ENCODE assay signal across 1 cellular context in genomic region chr16:228917-229730, GRCh38.
TF ChIP-seq lines count a peak whose summit lies in the region.

LUC7L (minus strand) TSS chr16:229449; CDS start chr16:229339, 110 bp downstream.

TF ChIP-seq in HepG2, 621 proteins besides CTCF, POLR2A, EP300 and RAD21 (continued from another document and continues in another):
- TF ChIP-seq SOX13 (IDR thresholded peaks at IDR 0.05), result no peak
- TF ChIP-seq SOX13 (CRISPR knock-in tag; conservative IDR thresholded peaks at IDR 0.05 in 1 of 2, IDR thresholded peaks at IDR 0.05 in 1 of 2), result peak in 1 of 2 experiments; percentile 71; a peak in 2 of 4 replicates
- TF ChIP-seq TCF12 (IDR thresholded peaks at IDR 0.05), result no peak
- 0 out of 2 replicates have a peak, but pooled peaks have one; percentile 78 for TF ChIP-seq TCF12 (CRISPR knock-in tag; IDR thresholded peaks at IDR 0.05)
- peak; percentile 95 for TF ChIP-seq GLI4 (CRISPR knock-in tag; IDR thresholded peaks at IDR 0.05; ENCODE audit: borderline replicate concordance)
- TF ChIP-seq AHDC1 (CRISPR knock-in tag; IDR thresholded peaks at IDR 0.05; ENCODE audit: borderline replicate concordance), result peak; percentile 69
- peak; percentile 89; the same call in 1 of the 2 replicates for TF ChIP-seq ZNF136 (CRISPR knock-in tag; IDR thresholded peaks at IDR 0.05; ENCODE audit: low read depth)
- TF ChIP-seq ATF5 (CRISPR knock-in tag; IDR thresholded peaks at IDR 0.05; ENCODE audit: low read depth), result peak; percentile 62; the same call in 1 of the 2 replicates
- 0 out of 2 replicates have a peak, but pooled peaks have one; percentile 61 for TF ChIP-seq ZNF570 (CRISPR knock-in tag; IDR thresholded peaks at IDR 0.05; ENCODE audit: borderline replicate concordance)
- no peak for TF ChIP-seq FOXP1 (IDR thresholded peaks at IDR 0.05)
- no peak for TF ChIP-seq FOXP1 (CRISPR knock-in tag; IDR thresholded peaks at IDR 0.05)
- TF ChIP-seq FOXJ3 (CRISPR knock-in tag; IDR thresholded peaks at IDR 0.05; ENCODE audit: borderline replicate concordance), result peak; percentile 54
- TF ChIP-seq MED1 (CRISPR knock-in tag; IDR thresholded peaks at IDR 0.05), result peak; percentile 78
- peak; percentile 94 for TF ChIP-seq ZNF576 (CRISPR knock-in tag; IDR thresholded peaks at IDR 0.05)
- peak; percentile 98 for TF ChIP-seq ZNF407 (CRISPR knock-in tag; IDR thresholded peaks at IDR 0.05; ENCODE audit: not compliant biosample characterization)
- no peak for TF ChIP-seq TBL1XR1 (IDR thresholded peaks at IDR 0.05; ENCODE audit: borderline replicate concordance, low read length, partially characterized antibody)
- TF ChIP-seq ZNF83 (CRISPR knock-in tag; IDR thresholded peaks at IDR 0.05; ENCODE audit: borderline replicate concordance), result peak; percentile 94; the same call in 1 of the 2 replicates
- 0 out of 2 replicates have a peak, but pooled peaks have one; percentile 86 for TF ChIP-seq ZNF275 (CRISPR knock-in tag; IDR thresholded peaks at IDR 0.05; ENCODE audit: borderline replicate concordance)
- peak; percentile 94 for TF ChIP-seq ZNF781 (CRISPR knock-in tag; IDR thresholded peaks at IDR 0.05; ENCODE audit: borderline replicate concordance, not compliant biosample characterization)
- no peak for TF ChIP-seq KAT2B (IDR thresholded peaks at IDR 0.05; ENCODE audit: borderline replicate concordance, low read depth, low read length)
- TF ChIP-seq ZSCAN9 (CRISPR knock-in tag; IDR thresholded peaks at IDR 0.05; ENCODE audit: borderline replicate concordance), result peak; percentile 98
- no peak for TF ChIP-seq DMTF1 (CRISPR knock-in tag; IDR thresholded peaks at IDR 0.05)
- peak; percentile 80 for TF ChIP-seq HMG20B (CRISPR knock-in tag; conservative IDR thresholded peaks at IDR 0.05)
- TF ChIP-seq ZNF234 (CRISPR knock-in tag; conservative IDR thresholded peaks at IDR 0.05), result peak; percentile 88; the same call in 1 of the 2 replicates
- no peak for TF ChIP-seq NFRKB (IDR thresholded peaks at IDR 0.05)
- peak; percentile 79; the same call in 1 of the 2 replicates for TF ChIP-seq SNAI1 (CRISPR knock-in tag; IDR thresholded peaks at IDR 0.05; ENCODE audit: borderline replicate concordance)
- no peak for TF ChIP-seq ZNF282 (IDR thresholded peaks at IDR 0.05; ENCODE audit: partially characterized antibody)
- 0 out of 2 replicates have a peak, but pooled peaks have one; percentile 59 for TF ChIP-seq MAFG (CRISPR knock-in tag; IDR thresholded peaks at IDR 0.05)
- no peak for TF ChIP-seq CENPX (CRISPR knock-in tag; IDR thresholded peaks at IDR 0.05)
- no peak for TF ChIP-seq GPBP1L1 (CRISPR knock-in tag; IDR thresholded peaks at IDR 0.05)
- peak; percentile 85; the same call in 1 of the 2 replicates for TF ChIP-seq TP53 (CRISPR knock-in tag; conservative IDR thresholded peaks at IDR 0.05)
- TF ChIP-seq, protein P1, sequence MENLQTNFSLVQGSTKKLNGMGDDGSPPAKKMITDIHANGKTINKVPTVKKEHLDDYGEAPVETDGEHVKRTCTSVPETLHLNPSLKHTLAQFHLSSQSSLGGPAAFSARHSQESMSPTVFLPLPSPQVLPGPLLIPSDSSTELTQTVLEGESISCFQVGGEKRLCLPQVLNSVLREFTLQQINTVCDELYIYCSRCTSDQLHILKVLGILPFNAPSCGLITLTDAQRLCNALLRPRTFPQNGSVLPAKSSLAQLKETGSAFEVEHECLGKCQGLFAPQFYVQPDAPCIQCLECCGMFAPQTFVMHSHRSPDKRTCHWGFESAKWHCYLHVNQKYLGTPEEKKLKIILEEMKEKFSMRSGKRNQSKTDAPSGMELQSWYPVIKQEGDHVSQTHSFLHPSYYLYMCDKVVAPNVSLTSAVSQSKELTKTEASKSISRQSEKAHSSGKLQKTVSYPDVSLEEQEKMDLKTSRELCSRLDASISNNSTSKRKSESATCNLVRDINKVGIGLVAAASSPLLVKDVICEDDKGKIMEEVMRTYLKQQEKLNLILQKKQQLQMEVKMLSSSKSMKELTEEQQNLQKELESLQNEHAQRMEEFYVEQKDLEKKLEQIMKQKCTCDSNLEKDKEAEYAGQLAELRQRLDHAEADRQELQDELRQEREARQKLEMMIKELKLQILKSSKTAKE (CRISPR knock-in tag; IDR thresholded peaks at IDR 0.05; ENCODE audit: borderline replicate concordance), result peak; percentile 50
